Comparison of ENCODE assay signal across 1 cellular context in genomic region chr15:78171864-78172472, GRCh38.
TF ChIP-seq lines count a peak whose summit lies in the region.

No MANE protein-coding gene starts in this region.

TF ChIP-seq in HepG2, 621 proteins besides CTCF, POLR2A, EP300 and RAD21:
- TF ChIP-seq ZNF770 (CRISPR knock-in tag; IDR thresholded peaks at IDR 0.05) (no peak), RBAK (CRISPR knock-in tag; IDR thresholded peaks at IDR 0.05) (0 out of 2 replicates have a peak, but pooled peaks have one; percentile 59)
TF ChIP-seq in HepG2: peak in this region for 1.
